ENCODE assay signal across 33 cellular contexts in genomic region chr2:216144857-216145256, GRCh38.
"Had no signal": no experiment of that assay in that cellular context is flagged by ENCODE, and none has a peak within 500 bp of the region (broad histone marks: within the 10 kb centered on the region; RNA-seq: fewer than 3 reads in every experiment).

No MANE protein-coding gene starts in this region.

- H3K4me1 Mint-ChIP-seq: activated T-helper 17 cell treated with anti-CD3 and anti-CD28 coated beads, Interleukin-2, amount 50 U/mL, for 72 hours had no signal

- H3K27ac ChIP-seq: brain microvascular endothelial cell, esophagus muscularis mucosa, foreskin keratinocyte, gastroesophageal sphincter, heart right ventricle, WERI-Rb-1 had no signal

- H3K27me3 Mint-ChIP-seq: activated B cell treated with CpG ODN at 0.5 μM for 24 hours; activated CD8-positive, alpha-beta T cell treated with anti-CD3 and anti-CD28 coated beads for 36 hours; activated naive CD8-positive, alpha-beta T cell; activated T-helper 17 cell treated with anti-CD3 and anti-CD28 coated beads, Interleukin-2, amount 50 U/mL, for 72 hours; effector memory CD8-positive, alpha-beta T cell; T-helper 17 cell had no signal

- H3K4me3 ChIP-seq: esophagus muscularis mucosa, gastroesophageal sphincter, heart right ventricle had no signal

- H3K9me3 ChIP-seq: esophagus muscularis mucosa, gastroesophageal sphincter, heart right ventricle had no signal

- H3K4me3 Mint-ChIP-seq: activated B cell treated with CpG ODN at 0.5 μM for 24 hours; activated CD8-positive, alpha-beta T cell treated with anti-CD3 and anti-CD28 coated beads for 36 hours; activated naive CD8-positive, alpha-beta T cell; activated T-cell treated with anti-CD3 and anti-CD28 coated beads, Interleukin-2, amount 50 U/mL, for 4 hours; activated T-helper 17 cell treated with anti-CD3 and anti-CD28 coated beads, Interleukin-2, amount 50 U/mL, for 72 hours; effector memory CD8-positive, alpha-beta T cell; T-helper 17 cell; T-helper 2 cell treated with Interferon-gamma antibody and Interleukin-4, amounts not matched to agents 5 μg/mL and 100 μg/mL, for 36 hours had no signal

- H3K4me1 ChIP-seq: esophagus muscularis mucosa, gastroesophageal sphincter, heart right ventricle had no signal

- ATAC-seq: activated CD4-positive, CD25-positive, alpha-beta regulatory T cell treated with anti-CD3 and anti-CD28 coated beads, Interleukin-2, amount 50 U/mL, for 24 hours; activated CD8-positive, alpha-beta T cell treated with anti-CD3 and anti-CD28 coated beads for 36 hours; activated T-cell treated with anti-CD3 and anti-CD28 coated beads, Interleukin-2, amount 50 U/mL, for 4 hours; activated T-helper 17 cell treated with anti-CD3 and anti-CD28 coated beads, Interleukin-2, amount 50 U/mL, for 72 hours; effector memory CD8-positive, alpha-beta T cell; foreskin keratinocyte; gastroesophageal sphincter; heart right ventricle; T-helper 17 cell had no signal

- H3K27me3 ChIP-seq: brain microvascular endothelial cell, esophagus muscularis mucosa, foreskin keratinocyte, gastroesophageal sphincter, heart right ventricle had no signal

- H3K9me3 Mint-ChIP-seq: activated B cell treated with CpG ODN at 0.5 μM for 24 hours; activated CD8-positive, alpha-beta T cell treated with anti-CD3 and anti-CD28 coated beads for 36 hours; activated T-cell treated with anti-CD3 and anti-CD28 coated beads, Interleukin-2, amount 50 U/mL, for 4 hours; activated T-helper 17 cell treated with anti-CD3 and anti-CD28 coated beads, Interleukin-2, amount 50 U/mL, for 72 hours; effector memory CD8-positive, alpha-beta T cell; T-helper 2 cell treated with Interferon-gamma antibody and Interleukin-4, amounts not matched to agents 5 μg/mL and 100 μg/mL, for 36 hours had no signal

- H3K27ac Mint-ChIP-seq: activated B cell treated with CpG ODN at 0.5 μM for 24 hours; activated CD8-positive, alpha-beta T cell treated with anti-CD3 and anti-CD28 coated beads for 36 hours; activated naive CD8-positive, alpha-beta T cell; activated T-helper 17 cell treated with anti-CD3 and anti-CD28 coated beads, Interleukin-2, amount 50 U/mL, for 72 hours; effector memory CD8-positive, alpha-beta T cell; T-helper 17 cell; T-helper 2 cell treated with Interferon-gamma antibody and Interleukin-4, amounts not matched to agents 5 μg/mL and 100 μg/mL, for 36 hours had no signal

- DNase-seq: activated B cell treated with CpG ODN at 0.5 μM for 24 hours; activated CD4-positive, alpha-beta T cell treated with anti-CD3 and anti-CD28 coated beads for 48 hours; activated CD4-positive, alpha-beta T cell treated with anti-CD3 and anti-CD28 coated beads, Interleukin-2, amount 50 U/mL, for 1 hour; activated CD4-positive, alpha-beta T cell treated with anti-CD3 and anti-CD28 coated beads, Interleukin-2, amount 50 U/mL, for 48 hours; activated CD8-positive, alpha-beta memory T cell treated with anti-CD3 and anti-CD28 coated beads for 24 hours; activated CD8-positive, alpha-beta T cell treated with anti-CD3 and anti-CD28 coated beads for 36 hours; activated effector memory CD4-positive, alpha-beta T cell treated with Interleukin-2 at 50 U/mL for 16 hours; activated gamma-delta T cell treated with Interleukin-2 at 50 U/mL for 16 hours; activated naive CD4-positive, alpha-beta T cell treated with anti-CD3 and anti-CD28 coated beads, Interleukin-2, amount 50 U/mL, for 16 hours; activated naive CD4-positive, alpha-beta T cell treated with Interleukin-2 at 50 U/mL for 16 hours; activated T-cell treated with anti-CD3 and anti-CD28 coated beads, Interleukin-2, amount 50 U/mL, for 4 hours; amniotic stem cell; anterior cingulate cortex; brain microvascular endothelial cell; caudate nucleus; cortex of kidney; dermis blood vessel endothelial cell; effector CD4-positive, alpha-beta T cell; effector memory CD8-positive, alpha-beta T cell; erythroblast; foreskin keratinocyte; heart right ventricle; T-helper 17 cell; T1000; WERI-Rb-1 had no signal

- FAIRE-seq: astrocyte, colon had no signal
